1 cellular context compared by ENCODE assay signal in the genomic region with DNA sequence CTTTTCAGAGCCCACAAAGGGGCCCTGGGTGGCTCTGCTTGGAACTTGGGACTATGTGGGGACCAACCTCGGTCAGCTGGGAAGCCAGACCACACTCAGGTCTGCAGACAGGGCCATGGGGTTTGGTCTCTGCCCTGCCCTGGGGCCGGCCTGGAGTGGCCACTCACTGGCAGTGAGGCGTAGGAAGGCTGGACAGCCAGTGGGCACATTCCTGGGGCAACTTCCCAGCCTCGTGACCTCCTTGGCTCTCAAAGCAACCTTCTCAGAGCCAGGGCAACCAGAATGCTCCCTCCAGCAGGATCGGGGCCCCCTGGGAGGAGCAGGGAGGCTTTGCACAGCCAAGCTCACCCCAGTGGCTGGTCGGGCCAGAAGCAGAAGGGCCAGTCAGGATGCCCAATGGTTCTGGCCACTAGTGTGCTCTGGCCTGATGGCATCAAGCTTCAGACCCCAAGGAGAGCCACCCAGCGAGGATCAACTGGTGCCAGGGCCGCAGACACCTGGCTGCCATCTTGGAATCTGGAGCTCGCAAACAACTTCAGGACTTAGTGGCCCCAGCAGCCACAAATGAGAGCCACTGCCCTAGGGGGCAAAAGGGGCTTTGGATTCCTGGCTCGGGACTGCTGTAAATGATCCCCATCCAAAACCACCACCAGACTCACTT.
TF ChIP-seq lines count a peak whose summit lies in the region.

No MANE protein-coding gene starts in this region.

TF ChIP-seq in GM23338, 12 proteins besides CTCF, POLR2A, EP300 and RAD21 (continued from another document):
- TF ChIP-seq, protein P1, sequence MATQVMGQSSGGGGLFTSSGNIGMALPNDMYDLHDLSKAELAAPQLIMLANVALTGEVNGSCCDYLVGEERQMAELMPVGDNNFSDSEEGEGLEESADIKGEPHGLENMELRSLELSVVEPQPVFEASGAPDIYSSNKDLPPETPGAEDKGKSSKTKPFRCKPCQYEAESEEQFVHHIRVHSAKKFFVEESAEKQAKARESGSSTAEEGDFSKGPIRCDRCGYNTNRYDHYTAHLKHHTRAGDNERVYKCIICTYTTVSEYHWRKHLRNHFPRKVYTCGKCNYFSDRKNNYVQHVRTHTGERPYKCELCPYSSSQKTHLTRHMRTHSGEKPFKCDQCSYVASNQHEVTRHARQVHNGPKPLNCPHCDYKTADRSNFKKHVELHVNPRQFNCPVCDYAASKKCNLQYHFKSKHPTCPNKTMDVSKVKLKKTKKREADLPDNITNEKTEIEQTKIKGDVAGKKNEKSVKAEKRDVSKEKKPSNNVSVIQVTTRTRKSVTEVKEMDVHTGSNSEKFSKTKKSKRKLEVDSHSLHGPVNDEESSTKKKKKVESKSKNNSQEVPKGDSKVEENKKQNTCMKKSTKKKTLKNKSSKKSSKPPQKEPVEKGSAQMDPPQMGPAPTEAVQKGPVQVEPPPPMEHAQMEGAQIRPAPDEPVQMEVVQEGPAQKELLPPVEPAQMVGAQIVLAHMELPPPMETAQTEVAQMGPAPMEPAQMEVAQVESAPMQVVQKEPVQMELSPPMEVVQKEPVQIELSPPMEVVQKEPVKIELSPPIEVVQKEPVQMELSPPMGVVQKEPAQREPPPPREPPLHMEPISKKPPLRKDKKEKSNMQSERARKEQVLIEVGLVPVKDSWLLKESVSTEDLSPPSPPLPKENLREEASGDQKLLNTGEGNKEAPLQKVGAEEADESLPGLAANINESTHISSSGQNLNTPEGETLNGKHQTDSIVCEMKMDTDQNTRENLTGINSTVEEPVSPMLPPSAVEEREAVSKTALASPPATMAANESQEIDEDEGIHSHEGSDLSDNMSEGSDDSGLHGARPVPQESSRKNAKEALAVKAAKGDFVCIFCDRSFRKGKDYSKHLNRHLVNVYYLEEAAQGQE (IDR thresholded peaks at IDR 0.05; ENCODE audit: unreplicated experiment), result no peak
- no peak for TF ChIP-seq EZH2 (IDR thresholded peaks at IDR 0.05; ENCODE audit: low read depth, unreplicated experiment)
- TF ChIP-seq POLR2AphosphoS5 (IDR thresholded peaks at IDR 0.05; ENCODE audit: low read depth), result no peak
- TF ChIP-seq STAT1 (IDR thresholded peaks at IDR 0.05; ENCODE audit: unreplicated experiment), result no peak
- TF ChIP-seq, protein P2, sequence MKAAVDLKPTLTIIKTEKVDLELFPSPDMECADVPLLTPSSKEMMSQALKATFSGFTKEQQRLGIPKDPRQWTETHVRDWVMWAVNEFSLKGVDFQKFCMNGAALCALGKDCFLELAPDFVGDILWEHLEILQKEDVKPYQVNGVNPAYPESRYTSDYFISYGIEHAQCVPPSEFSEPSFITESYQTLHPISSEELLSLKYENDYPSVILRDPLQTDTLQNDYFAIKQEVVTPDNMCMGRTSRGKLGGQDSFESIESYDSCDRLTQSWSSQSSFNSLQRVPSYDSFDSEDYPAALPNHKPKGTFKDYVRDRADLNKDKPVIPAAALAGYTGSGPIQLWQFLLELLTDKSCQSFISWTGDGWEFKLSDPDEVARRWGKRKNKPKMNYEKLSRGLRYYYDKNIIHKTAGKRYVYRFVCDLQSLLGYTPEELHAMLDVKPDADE (IDR thresholded peaks at IDR 0.05), result no peak
